24 cellular contexts compared by ENCODE assay signal in genomic region chr4:8541981-8542715, GRCh38. TPM values are rescaled to one million over a fixed set of nuclear protein-coding genes. Genes with fewer than 3 reads are reported as not detected.
DNase-seq lines count a peak whose midpoint lies in the region; ATAC-seq, FAIRE-seq and TF ChIP-seq lines count a peak whose summit lies in the region.
"Had no signal": no experiment of that assay in that cellular context is flagged by ENCODE, and none has a peak within 500 bp of the region (broad histone marks: within the 10 kb centered on the region; RNA-seq: fewer than 3 reads in every experiment).

No MANE protein-coding gene starts in this region.

- H3K4me3 ChIP-seq in BLaER1 (no peak overlapping the region), RWPE2 (ENCODE audit: severe bottlenecking) (no peak overlapping the region), kidney (ENCODE audit: low read length in 2 of 2) (no peak overlapping the region)
- H3K4me3 ChIP-seq: HAP-1, SJCRH30 had no signal

- no peak for FAIRE-seq in kidney (lab: Jason Lieb, UNC)

- H3K4me2 ChIP-seq in BLaER1 = peak overlapping the region; percentile 88

- H3K27me3 ChIP-seq in BLaER1 = peaks cover 52% of the 10 kb centered on the region
- no peaks in the 10 kb centered on the region for H3K27me3 ChIP-seq in RWPE2 (ENCODE audit: insufficient read depth, poor library complexity, severe bottlenecking)
- H3K27me3 ChIP-seq: BE2C, SJCRH30 had no signal

- no peaks in the 10 kb centered on the region for H3K9me3 ChIP-seq in BLaER1
- no peaks in the 10 kb centered on the region for H3K9me3 ChIP-seq in RWPE2 (ENCODE audit: severe bottlenecking)
- H3K9me3 ChIP-seq in kidney (ENCODE audit: control insufficient read depth in 1 of 2, low read length in 2 of 2) = no peaks in the 10 kb centered on the region
- H3K9me3 ChIP-seq: BE2C, HAP-1, SJCRH30 had no signal

- peaks cover 38% of the 10 kb centered on the region for H4K20me1 ChIP-seq in BLaER1

- TF ChIP-seq CTCF in RWPE2 (IDR thresholded peaks at IDR 0.05; ENCODE audit: poor library complexity, severe bottlenecking) = no peak
- no peak for TF ChIP-seq CTCF in kidney (IDR thresholded peaks at IDR 0.05; ENCODE audit: borderline replicate concordance, extremely low read depth, insufficient read depth)

- H3K27ac ChIP-seq in BLaER1 (no peak overlapping the region), RWPE2 (ENCODE audit: poor library complexity, severe bottlenecking) (no peak overlapping the region), kidney (ENCODE audit: low read depth in 2 of 2, low read length in 2 of 2) (no peak overlapping the region)
- H3K27ac ChIP-seq: HL-60, SJCRH30 had no signal

- DNase-seq in RWPE2 (ENCODE audit: low spot score) (peak; percentile 42), kidney (peak; percentile 41), posterior vena cava (ENCODE audit: low spot score) (peak; percentile 72), NCI-H524 (lab: John Stamatoyannopoulos, UW) (no peak), retina (no peak)
- DNase-seq: BE2C; CD4-positive, CD25-positive, alpha-beta regulatory T cell; DMS79 treated with DMSO at 0.1 percent for 48 hours; KG1; NCI-H1092 treated with DMSO at 0.1 percent for 48 hours; NCI-H1436 treated with DMSO at 0.1 percent for 48 hours; NCI-H1930; NCI-H2227 treated with DMSO at 0.1 percent for 48 hours; NCI-H510A treated with DMSO at 0.1 percent for 48 hours; NCI-H774; NK-92 treated with Interleukin-12 subunit alpha and Interleukin-12 subunit beta, amount 100 ng/mL, for 24 hours; SJCRH30 had no signal

- H3K9ac ChIP-seq in BLaER1 (no peak overlapping the region), kidney (ENCODE audit: low read length in 2 of 2) (no peak overlapping the region)

- intact Hi-C loops in kidney (cut with DNase I) (no loop called here), posterior vena cava (cut with DNase I) (no loop called here)

- no peaks in the 10 kb centered on the region for H3K36me3 ChIP-seq in BLaER1
- H3K36me3 ChIP-seq in RWPE2 (ENCODE audit: low read depth) = no peaks in the 10 kb centered on the region
- no peaks in the 10 kb centered on the region for H3K36me3 ChIP-seq in kidney (ENCODE audit: control insufficient read depth in 1 of 2, insufficient read depth in 2 of 2, low read length in 2 of 2)
- H3K36me3 ChIP-seq: BE2C, HAP-1, SJCRH30 had no signal

- peaks cover 85% of the 10 kb centered on the region for H3K4me1 ChIP-seq in BLaER1
- H3K4me1 ChIP-seq in RWPE2 (ENCODE audit: insufficient read depth, poor library complexity, severe bottlenecking) = peaks cover 20% of the 10 kb centered on the region
- peaks cover 4 to 7% of the 10 kb centered on the region in 2 donors for H3K4me1 ChIP-seq in kidney (ENCODE audit: control insufficient read depth in 1 of 2, insufficient read depth in 1 of 2, low read depth in 1 of 2, low read length in 2 of 2)
- H3K4me1 ChIP-seq: BE2C, HAP-1 had no signal

- no peak for ATAC-seq in RWPE2 (ENCODE audit: low read depth)
- ATAC-seq in HG03280 (IDR thresholded peaks at IDR 0.05; ENCODE audit: unreplicated experiment) = no peak
- ATAC-seq: Panc1 had no signal

RNA-seq across cellular contexts. Expression of gene GPR78, which starts 38.0 kb away (rescaled TPM):
- not detected for total RNA-seq in kidney
- polyA plus RNA-seq in kidney (ENCODE audit: insufficient read depth, low read depth, low replicate concordance) = not detected
- total RNA-seq in posterior vena cava = under 1 TPM; 0.09 to 0.10 TPM
- total RNA-seq: A673; CD4-positive, CD25-positive, alpha-beta regulatory T cell; HT1080 had no signal
- polyA plus RNA-seq: CD4-positive, CD25-positive, alpha-beta regulatory T cell had no signal

RNA-seq across cellular contexts. Expression of gene CPZ, which starts 50.4 kb away (rescaled TPM):
- total RNA-seq in kidney (2.6 TPM), posterior vena cava (10 to 100 TPM in 1 of 2 donors, 1 to 10 TPM in 1; 5.3 to 15.6 TPM)
- polyA plus RNA-seq in kidney (ENCODE audit: insufficient read depth, low read depth, low replicate concordance) = 1.2 TPM
- total RNA-seq: CD4-positive, CD25-positive, alpha-beta regulatory T cell; HT1080 had no signal
- polyA plus RNA-seq: CD4-positive, CD25-positive, alpha-beta regulatory T cell had no signal

Comparison
In these comparisons a context has a peak if more than half of its experiments do, and no peak if none do; other contexts are left out.
1. DNase-seq: peak in RWPE2 (single experiment), kidney (single experiment) and posterior vena cava (single experiment); none in NCI-H524 (0 of 2) and retina (single experiment).